ENCODE assay signal across 8 cellular contexts in genomic region chr1:248873993-248874671, GRCh38. TPM values are rescaled to one million over a fixed set of nuclear protein-coding genes. Genes with fewer than 3 reads are reported as not detected.
DNase-seq lines count a peak whose midpoint lies in the region; ATAC-seq and TF ChIP-seq lines count a peak whose summit lies in the region.

No MANE protein-coding gene starts in this region.

- WGBS in right lobe of liver (ENCODE audit: insufficient coverage, low coverage, low lambda C conversion rate, missing lambda C conversion rate), result 12% methylated on average over 24 of the region's 24 CpGs

- H3K9me3 ChIP-seq in colonic mucosa (no peaks in the 10 kb centered on the region), right lobe of liver (no peaks in the 10 kb centered on the region)

- ATAC-seq in GM19023 (IDR thresholded peaks at IDR 0.05; ENCODE audit: unreplicated experiment) (peak; percentile 63), HG03354 (IDR thresholded peaks at IDR 0.05; ENCODE audit: poor library complexity, severe bottlenecking, unreplicated experiment) (peak; percentile 71), right lobe of liver (peak; percentile 55 to 75 (median 66))

- no peak for TF ChIP-seq POLR2A in right lobe of liver (IDR thresholded peaks at IDR 0.05)

- peak overlapping the region; percentile 69 to 98 for H3K9ac ChIP-seq in colonic mucosa (ENCODE audit: low read depth in 2 of 2, low read length in 2 of 2)

- H3K36me3 ChIP-seq in colonic mucosa (no peaks in the 10 kb centered on the region), right lobe of liver (no peaks in the 10 kb centered on the region)

- intact Hi-C loops in colonic mucosa (cut with DNase I) (no loop called here), right lobe of liver (cut with DNase I) (no loop called here)

- peak overlapping the region; percentile 99 for H3K27ac ChIP-seq in colonic mucosa
- H3K27ac ChIP-seq in right lobe of liver, result peak overlapping the region; percentile 78 to 80 (median 80)

- peak overlapping the region; percentile 74 for H3K4me3 ChIP-seq in colonic mucosa
- H3K4me3 ChIP-seq in right lobe of liver, result peak overlapping the region; percentile 36 to 60 (median 55)

- DNase-seq in A172 (ENCODE audit: low spot score) (peak; percentile 95), NCI-H460 (ENCODE audit: extremely low read depth, low read depth) (peak; percentile 93), colonic mucosa (peak; percentile 87), right lobe of liver (peak in 1 of 3 donors; percentile 59)
- peak; percentile 79 to 86 for DNase-seq in activated CD4-positive, alpha-beta T cell treated with anti-CD3 and anti-CD28 coated beads for 4 hours
- peak; percentile 79 to 87 for DNase-seq in stimulated activated CD4-positive, alpha-beta T cell treated with anti-CD3 and anti-CD28 coated beads, Interleukin-2, amount 100 ng/mL, for 48 hours

- H3K4me1 ChIP-seq in colonic mucosa (no peaks in the 10 kb centered on the region), right lobe of liver (peaks cover 0 to 7% (median 0%) of the 10 kb centered on the region in 4 donors)

- no peaks in the 10 kb centered on the region for H3K27me3 ChIP-seq in colonic mucosa
- no peaks in the 10 kb centered on the region for H3K27me3 ChIP-seq in right lobe of liver

- TF ChIP-seq CTCF in colonic mucosa (IDR thresholded peaks at IDR 0.05) (no peak), right lobe of liver (IDR thresholded peaks at IDR 0.05) (no peak)

RNA-seq across cellular contexts. Expression of gene ZNF692, which starts 15.2 kb away (rescaled TPM):
- 15.0 and 26.1 TPM in 2 replicates for total RNA-seq in A172 (2014; rRNA removed; shearing (Covaris generic))
- total RNA-seq in NCI-H460 (2014; rRNA removed; shearing (Covaris generic)), result 34.6 and 40.2 TPM in 2 replicates
- 463 and 468 TPM in 2 replicates for polyA plus RNA-seq in NCI-H460 (2014; cell fraction: nucleus; rRNA removed)
- total RNA-seq in colonic mucosa (10 to 100 TPM; 20.9 to 46.9 TPM), right lobe of liver (10 to 100 TPM; 12.2 to 18.3 (median 16.7) TPM)

RNA-seq across cellular contexts. Expression of gene PGBD2, which starts 31.9 kb away (rescaled TPM):
- total RNA-seq in A172 (2014; rRNA removed; shearing (Covaris generic)), result 8.0 and 8.6 TPM in 2 replicates
- total RNA-seq in NCI-H460 (2014; rRNA removed; shearing (Covaris generic)), result 4.1 and 7.5 TPM in 2 replicates
- polyA plus RNA-seq in NCI-H460 (2014; cell fraction: nucleus; rRNA removed), result 8.5 and 9.1 TPM in 2 replicates
- 1 to 10 TPM; 7.2 to 8.4 TPM for total RNA-seq in colonic mucosa
- total RNA-seq in right lobe of liver, result 1 to 10 TPM; 2.5 to 4.1 (median 4.0) TPM

RNA-seq across cellular contexts. Expression of gene ZNF672, which starts 36.1 kb away (rescaled TPM):
- total RNA-seq in A172 (2014; rRNA removed; shearing (Covaris generic)), result 27.4 and 28.3 TPM in 2 replicates
- total RNA-seq in NCI-H460 (2014; rRNA removed; shearing (Covaris generic)), result 33.0 and 38.6 TPM in 2 replicates
- polyA plus RNA-seq in NCI-H460 (2014; cell fraction: nucleus; rRNA removed), result 36.9 and 49.5 TPM in 2 replicates
- 10 to 100 TPM; 27.8 to 57.4 TPM for total RNA-seq in colonic mucosa
- 10 to 100 TPM; 16.9 to 24.3 (median 19.4) TPM for total RNA-seq in right lobe of liver

RNA-seq across cellular contexts. Expression of gene SH3BP5L, which starts 48.4 kb away (rescaled TPM):
- total RNA-seq in A172 (2014; rRNA removed; shearing (Covaris generic)), result 41.0 and 47.1 TPM in 2 replicates
- total RNA-seq in NCI-H460 (2014; rRNA removed; shearing (Covaris generic)), result 20.5 and 23.6 TPM in 2 replicates
- polyA plus RNA-seq in NCI-H460 (2014; cell fraction: nucleus; rRNA removed), result 31.2 and 36.8 TPM in 2 replicates
- total RNA-seq in colonic mucosa, result 10 to 100 TPM; 24.2 to 30.5 TPM
- total RNA-seq in right lobe of liver, result 10 to 100 TPM in 5 of 6 experiments, 1 to 10 TPM in 1; 9.8 to 13.1 (median 12.4) TPM
